Comparison of ENCODE assay signal across 15 cellular contexts in genomic region chr7:46146454-46147255, GRCh38.
DNase-seq lines count a peak whose midpoint lies in the region; ATAC-seq and TF ChIP-seq lines count a peak whose summit lies in the region.
"Had no signal": no experiment of that assay in that cellular context is flagged by ENCODE, and none has a peak within 500 bp of the region (broad histone marks: within the 10 kb centered on the region; RNA-seq: fewer than 3 reads in every experiment).

No MANE protein-coding gene starts in this region.

- peaks cover 11% of the 10 kb centered on the region for H3K9me3 Mint-ChIP-seq in central memory CD8-positive, alpha-beta T cell
- peaks cover 13% of the 10 kb centered on the region for H3K9me3 Mint-ChIP-seq in nephron
- H3K9me3 Mint-ChIP-seq in stimulated activated effector memory CD8-positive, alpha-beta T cell treated with anti-CD3 and anti-CD28 coated beads, Interleukin-12 subunit alpha, Interleukin-12 subunit beta, amount 100 ng/mL, for 72 hours, result peaks cover 2% of the 10 kb centered on the region
- H3K9me3 Mint-ChIP-seq: dendritic cell treated with granulocyte-macrophage colony-stimulating factor and Interleukin-4, amounts not matched to agents 40 ng/mL and 50 ng/mL, for 4 days had no signal

- CTCF ChIA-PET in BJ (lab: Yijun Ruan, JAX), result interaction anchor here (0.8 to 1.1 kb wide), 5 partner anchors 141 to 941 kb away, joined by 3 to 5 read pairs (median 3); partner anchors contain the start of gene IGFBP3

- POLR2A ChIA-PET in BJ (lab: Charles Lee), result interaction anchor here (1.5 kb wide), 1 partner anchor 226 kb away, joined by 5 read pairs; the partner anchor contains the start of gene IGFBP3

- TF ChIP-seq CTCF in BJ (IDR thresholded peaks at IDR 0.05; ENCODE audit: insufficient read depth, low read depth, low read length) (no peak), nephron (IDR thresholded peaks at IDR 0.05; ENCODE audit: unreplicated experiment in 3 of 3) (no peak)

- no peaks in the 10 kb centered on the region for H3K27me3 ChIP-seq in BJ (ENCODE audit: control insufficient read depth, insufficient read depth, low read length)

- ATAC-seq in central memory CD8-positive, alpha-beta T cell (replicated peaks; ENCODE audit: extremely low read depth, poor library complexity, severe bottlenecking), result no peak
- ATAC-seq in HG02571 (IDR thresholded peaks at IDR 0.05; ENCODE audit: unreplicated experiment), result no peak
- no peak for ATAC-seq in stimulated activated effector memory CD8-positive, alpha-beta T cell treated with anti-CD3 and anti-CD28 coated beads, Interleukin-12 subunit alpha, Interleukin-12 subunit beta, amount 100 ng/mL, for 72 hours
- ATAC-seq: GM12878 had no signal

- no peak overlapping the region for H3K4me3 ChIP-seq in BJ (ENCODE audit: low read depth, low read length)
- H3K4me3 ChIP-seq: GM12878 had no signal

- peak overlapping the region; percentile 19 for H3K27ac Mint-ChIP-seq in central memory CD8-positive, alpha-beta T cell (ENCODE audit: low read depth)
- H3K27ac Mint-ChIP-seq in nephron, result peak overlapping the region in 2 of 3 experiments; percentile 7 to 22
- no peak overlapping the region for H3K27ac Mint-ChIP-seq in stimulated activated effector memory CD8-positive, alpha-beta T cell treated with anti-CD3 and anti-CD28 coated beads, Interleukin-12 subunit alpha, Interleukin-12 subunit beta, amount 100 ng/mL, for 72 hours
- H3K27ac Mint-ChIP-seq: CD4-positive, CD25-positive, alpha-beta regulatory T cell; dendritic cell treated with granulocyte-macrophage colony-stimulating factor and Interleukin-4, amounts not matched to agents 40 ng/mL and 50 ng/mL, for 4 days; type B pancreatic cell had no signal

- peak; percentile 70 for DNase-seq in BJ (ENCODE audit: low read depth)
- DNase-seq in M059J (ENCODE audit: low read depth), result peak; percentile 97
- DNase-seq in central memory CD8-positive, alpha-beta T cell (ENCODE audit: low spot score in 2 of 2), result no peak
- no peak for DNase-seq in midbrain (lab: John Stamatoyannopoulos, UW)
- DNase-seq in stimulated activated effector memory CD8-positive, alpha-beta T cell treated with anti-CD3 and anti-CD28 coated beads, Interleukin-12 subunit alpha, Interleukin-12 subunit beta, amount 100 ng/mL, for 72 hours (ENCODE audit: low spot score in 2 of 2), result no peak
- DNase-seq in cortex of kidney (lab: John Stamatoyannopoulos, UW), result no peak
- DNase-seq: activated CD4-positive, alpha-beta T cell treated with anti-CD3 and anti-CD28 coated beads, Interleukin-2, amount 50 U/mL, for 4 hours; activated naive CD4-positive, alpha-beta T cell; CD4-positive, CD25-positive, alpha-beta regulatory T cell; NCI-H526 treated with DMSO at 0.1 percent for 48 hours had no signal

- peaks cover 2% of the 10 kb centered on the region for H3K36me3 Mint-ChIP-seq in central memory CD8-positive, alpha-beta T cell (ENCODE audit: insufficient read depth)
- no peaks in the 10 kb centered on the region for H3K36me3 Mint-ChIP-seq in nephron (ENCODE audit: low read depth)
- H3K36me3 Mint-ChIP-seq in stimulated activated effector memory CD8-positive, alpha-beta T cell treated with anti-CD3 and anti-CD28 coated beads, Interleukin-12 subunit alpha, Interleukin-12 subunit beta, amount 100 ng/mL, for 72 hours, result no peaks in the 10 kb centered on the region
- H3K36me3 Mint-ChIP-seq: CD4-positive, CD25-positive, alpha-beta regulatory T cell; type B pancreatic cell had no signal

- H3K4me3 Mint-ChIP-seq in central memory CD8-positive, alpha-beta T cell, result no peak overlapping the region
- H3K4me3 Mint-ChIP-seq in nephron, result no peak overlapping the region
- H3K4me3 Mint-ChIP-seq in stimulated activated effector memory CD8-positive, alpha-beta T cell treated with anti-CD3 and anti-CD28 coated beads, Interleukin-12 subunit alpha, Interleukin-12 subunit beta, amount 100 ng/mL, for 72 hours, result no peak overlapping the region
- H3K4me3 Mint-ChIP-seq: CD4-positive, CD25-positive, alpha-beta regulatory T cell; dendritic cell treated with granulocyte-macrophage colony-stimulating factor and Interleukin-4, amounts not matched to agents 40 ng/mL and 50 ng/mL, for 4 days; type B pancreatic cell had no signal

- no peaks in the 10 kb centered on the region for H3K4me1 Mint-ChIP-seq in central memory CD8-positive, alpha-beta T cell
- peaks cover 26% of the 10 kb centered on the region for H3K4me1 Mint-ChIP-seq in nephron
- no peaks in the 10 kb centered on the region for H3K4me1 Mint-ChIP-seq in stimulated activated effector memory CD8-positive, alpha-beta T cell treated with anti-CD3 and anti-CD28 coated beads, Interleukin-12 subunit alpha, Interleukin-12 subunit beta, amount 100 ng/mL, for 72 hours
- H3K4me1 Mint-ChIP-seq: CD4-positive, CD25-positive, alpha-beta regulatory T cell had no signal

- no peaks in the 10 kb centered on the region for H3K27me3 Mint-ChIP-seq in central memory CD8-positive, alpha-beta T cell
- no peaks in the 10 kb centered on the region for H3K27me3 Mint-ChIP-seq in nephron (ENCODE audit: low read depth)
- H3K27me3 Mint-ChIP-seq: dendritic cell treated with granulocyte-macrophage colony-stimulating factor and Interleukin-4, amounts not matched to agents 40 ng/mL and 50 ng/mL, for 4 days; type B pancreatic cell had no signal

- H3K36me3 ChIP-seq in BJ (ENCODE audit: control insufficient read depth, insufficient read depth, low read length), result no peaks in the 10 kb centered on the region

Comparison
In these comparisons a context has a peak if more than half of its experiments do, and no peak if none do; other contexts are left out.
1. DNase-seq: peak in BJ (single experiment) and M059J (single experiment); none in central memory CD8-positive, alpha-beta T cell (0 of 2), midbrain (single experiment), stimulated activated effector memory CD8-positive, alpha-beta T cell treated with anti-CD3 and anti-CD28 coated beads, Interleukin-12 subunit alpha, Interleukin-12 subunit beta, amount 100 ng/mL, for 72 hours (0 of 2) and cortex of kidney (single experiment).